Comparison of ENCODE assay signal across 18 cellular contexts in the genomic region with DNA sequence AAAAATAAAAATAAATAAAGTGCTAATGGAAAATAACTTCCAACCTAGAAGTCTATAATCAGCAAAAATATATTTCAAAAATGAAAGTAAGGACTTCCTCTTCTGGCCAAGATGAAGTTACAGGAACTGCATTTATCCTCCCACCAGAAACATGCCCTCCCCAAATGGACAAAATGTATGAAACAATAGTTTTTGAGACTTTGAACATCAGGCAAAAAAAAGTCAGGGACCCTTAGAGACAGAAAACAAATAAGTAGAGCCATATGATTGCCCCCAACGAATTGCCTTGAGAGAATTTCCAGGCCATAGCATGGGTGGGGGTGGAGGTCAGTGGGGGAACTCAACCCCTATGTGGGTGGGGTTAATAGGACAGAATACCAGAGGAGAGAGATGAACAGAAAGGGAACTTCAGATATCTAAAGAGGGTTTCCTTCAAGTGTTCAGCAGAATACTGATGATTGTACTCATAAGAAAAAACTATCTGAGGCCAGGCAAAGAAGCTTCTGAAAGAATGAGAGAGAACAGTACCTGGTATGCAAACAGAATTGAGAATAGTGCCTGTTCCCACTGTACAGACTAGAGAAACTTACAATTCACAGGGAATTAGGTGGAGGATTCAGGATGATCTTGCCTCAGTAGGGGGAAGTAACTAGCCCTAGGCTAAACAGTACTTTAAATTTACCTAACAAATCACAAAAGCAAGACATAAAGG. TPM values are rescaled to one million over a fixed set of nuclear protein-coding genes. Genes with fewer than 3 reads are reported as not detected.
A peak's percentile ranks its signal among the peaks of the same experiment; 100 is the strongest.
DNase-seq lines count a peak whose midpoint lies in the region; ATAC-seq and TF ChIP-seq lines count a peak whose summit lies in the region.
"Had no signal": no experiment of that assay in that cellular context is flagged by ENCODE, and none has a peak within 500 bp of the region (broad histone marks: within the 10 kb centered on the region; RNA-seq: fewer than 3 reads in every experiment).

No MANE protein-coding gene starts in this region.

- H4K20me1 ChIP-seq in Loucy (ENCODE audit: insufficient read depth, low read length, poor library complexity, severe bottlenecking), result no peaks in the 10 kb centered on the region
- no peaks in the 10 kb centered on the region for H4K20me1 ChIP-seq in mammary epithelial cell (ENCODE audit: insufficient read depth, low read length)

- H3K36me3 Mint-ChIP-seq in activated B cell treated with CpG ODN at 0.5 μM for 24 hours (ENCODE audit: low read depth), result peaks cover 24% of the 10 kb centered on the region

- dilution Hi-C loops in mammary epithelial cell (cut with HindIII; ENCODE audit: low sequenced_read_pairs), result loop anchor here (5.0 kb wide), 1 partner anchor 57 kb away; no protein-coding TSS in a partner anchor

- no TSS peak for BruUV-seq in mammary epithelial cell (replicated peaks; lab: Mats Ljungman, UMichigan)

- peak overlapping the region; percentile 0 for H3K4me3 Mint-ChIP-seq in activated B cell treated with CpG ODN at 0.5 μM for 24 hours
- H3K4me3 Mint-ChIP-seq: neural crest cell had no signal

- in situ Hi-C loops in mammary epithelial cell (cut with MboI; ENCODE audit: low sequenced_read_pairs in 2 of 2), result no loop called here

- no peaks in the 10 kb centered on the region for H3K27me3 Mint-ChIP-seq in activated B cell treated with CpG ODN at 0.5 μM for 24 hours

- TF ChIP-seq CTCF in Loucy (conservative IDR thresholded peaks at IDR 0.05; ENCODE audit: low read length) (no peak), activated B cell treated with CpG ODN at 0.5 μM for 24 hours (IDR thresholded peaks at IDR 0.05) (no peak), lower lobe of right lung (IDR thresholded peaks at IDR 0.05) (no peak), mammary epithelial cell (conservative IDR thresholded peaks at IDR 0.05 in 1 of 2, IDR thresholded peaks at IDR 0.05 in 1 of 2; ENCODE audit: extremely low read depth in 1 of 2, insufficient read depth in 1 of 2, low read depth in 1 of 2, low read length in 2 of 2) (no peak)

- H3K36me3 ChIP-seq in Loucy (ENCODE audit: insufficient read depth, low read length), result no peaks in the 10 kb centered on the region
- no peaks in the 10 kb centered on the region for H3K36me3 ChIP-seq in lower lobe of right lung
- H3K36me3 ChIP-seq in mammary epithelial cell (ENCODE audit: insufficient read depth, low read length), result no peaks in the 10 kb centered on the region
- H3K36me3 ChIP-seq: heart left ventricle, thyroid gland had no signal

- no peaks in the 10 kb centered on the region for H3K9me2 ChIP-seq in Loucy (replicated peaks; ENCODE audit: low read depth, low read length)

- H3K79me2 ChIP-seq in Loucy (ENCODE audit: insufficient read depth, low read length), result no peaks in the 10 kb centered on the region
- H3K79me2 ChIP-seq in mammary epithelial cell (ENCODE audit: insufficient read depth, low read length), result no peaks in the 10 kb centered on the region

- H3K4me3 ChIP-seq in Loucy (ENCODE audit: low read length, poor library complexity, severe bottlenecking), result peak overlapping the region; percentile 27
- no peak overlapping the region for H3K4me3 ChIP-seq in lower lobe of right lung
- no peak overlapping the region for H3K4me3 ChIP-seq in mammary epithelial cell (replicated peaks in 1 of 3; ENCODE audit: insufficient read depth in 1 of 3, low read depth in 2 of 3, low read length in 3 of 3)
- H3K4me3 ChIP-seq: heart left ventricle, skin epidermis, thyroid gland had no signal

- no peak overlapping the region for H3K9ac ChIP-seq in Loucy (ENCODE audit: low read depth, low read length, poor library complexity, severe bottlenecking)
- no peak overlapping the region for H3K9ac ChIP-seq in mammary epithelial cell (ENCODE audit: insufficient read depth, low read length)

- peak overlapping the region; percentile 64 for H3K27ac Mint-ChIP-seq in activated B cell treated with CpG ODN at 0.5 μM for 24 hours

- H3K4me2 ChIP-seq in Loucy (ENCODE audit: low read depth, low read length, poor library complexity, severe bottlenecking) (peak overlapping the region; percentile 39), mammary epithelial cell (ENCODE audit: insufficient read depth, low read depth, low read length) (no peak overlapping the region)

- peaks cover 3% of the 10 kb centered on the region; the same call in 1 of the 2 replicates for H3K9me3 ChIP-seq in Loucy (ENCODE audit: insufficient read depth, low read depth, low read length)
- H3K9me3 ChIP-seq in lower lobe of right lung, result no peaks in the 10 kb centered on the region
- no peaks in the 10 kb centered on the region for H3K9me3 ChIP-seq in mammary epithelial cell (replicated peaks; ENCODE audit: insufficient read depth, low read length)
- H3K9me3 ChIP-seq: thyroid gland had no signal

- intact Hi-C loops in activated B cell treated with CpG ODN at 0.5 μM for 24 hours (cut with micrococcal nuclease), result loop anchor here (1.0 to 2.0 kb wide), 2 partner anchors 8 to 13 kb away; no protein-coding TSS in a partner anchor
- intact Hi-C loops in lower lobe of right lung (cut with DNase I), result no loop called here
- intact Hi-C loops in mammary epithelial cell (cut with micrococcal nuclease), result no loop called here

- H2AFZ ChIP-seq in Loucy (ENCODE audit: low read length) (peak overlapping the region; percentile 85), mammary epithelial cell (ENCODE audit: low read depth, low read length) (no peak overlapping the region)

- H3K4me1 ChIP-seq in Loucy (ENCODE audit: insufficient read depth, low read length, poor library complexity, severe bottlenecking) (peaks cover 6% of the 10 kb centered on the region), lower lobe of right lung (no peaks in the 10 kb centered on the region), mammary epithelial cell (ENCODE audit: insufficient read depth, low read length) (no peaks in the 10 kb centered on the region)
- H3K4me1 ChIP-seq: thyroid gland had no signal

- WGBS in mammary epithelial cell (ENCODE audit: low coverage, missing lambda C conversion rate), result 57% methylated on average over 1 of the region's 1 CpG

- ATAC-seq in activated B cell treated with CpG ODN at 0.5 μM for 24 hours (ENCODE audit: low read depth) (peak; percentile 47), lower lobe of right lung (peak in 1 of 2 donors; percentile 44)

- H3K9me3 Mint-ChIP-seq in activated B cell treated with CpG ODN at 0.5 μM for 24 hours, result peaks cover 32% of the 10 kb centered on the region

- DNase-seq in SKM-1 treated with dmso at 0.1 percent for 144 hours (lab: John Stamatoyannopoulos, UW; ENCODE audit: unreplicated experiment) (peak; percentile 38), SKM-1 (lab: John Stamatoyannopoulos, UW; ENCODE audit: unreplicated experiment) (no peak), activated B cell treated with CpG ODN at 0.5 μM for 24 hours (no peak), lower lobe of right lung (no peak), mammary epithelial cell (no peak), NCI-H2171 (lab: John Stamatoyannopoulos, UW) (no peak), SK-N-DZ (ENCODE audit: low spot score) (no peak)
- DNase-seq: 8988T, activated gamma-delta T cell treated with Interleukin-2 at 50 U/mL for 16 hours, cerebellar nuclear complex, heart left ventricle, NCI-H1417 treated with DMSO at 0.1 percent for 48 hours, NCI-H526 treated with DMSO at 0.1 percent for 48 hours, SHP77 treated with DMSO at 0.1 percent for 48 hours, thyroid gland had no signal

- no peaks in the 10 kb centered on the region for H3F3A ChIP-seq in Loucy (ENCODE audit: low read depth)

- POLR2A ChIA-PET in activated B cell treated with CpG ODN at 0.5 μM for 24 hours (lab: Charles Lee), result interaction anchor here (0.7 to 1.2 kb wide), 4 partner anchors 20 to 28 kb away, joined by 3 to 5 read pairs (median 3); a partner anchor contains a TSS

- CTCF ChIA-PET in activated B cell treated with CpG ODN at 0.5 μM for 24 hours (lab: Charles Lee), result interaction anchor here (1.0 to 1.5 kb wide), 4 partner anchors 9 to 94 kb away, joined by 3 to 6 read pairs (median 4); no protein-coding TSS in a partner anchor
- CTCF ChIA-PET in mammary epithelial cell (lab: Charles Lee; ENCODE audit: low non-redundant PET), result no interaction called here

- H3K27me3 ChIP-seq in Loucy (ENCODE audit: insufficient read depth, low read length, poor library complexity, severe bottlenecking) (no peaks in the 10 kb centered on the region), lower lobe of right lung (ENCODE audit: low read depth) (no peaks in the 10 kb centered on the region), mammary epithelial cell (ENCODE audit: insufficient read depth, low read length) (no peaks in the 10 kb centered on the region)
- H3K27me3 ChIP-seq: heart left ventricle, thyroid gland had no signal

- peaks cover 23% of the 10 kb centered on the region for H3K4me1 Mint-ChIP-seq in activated B cell treated with CpG ODN at 0.5 μM for 24 hours

- H3K27ac ChIP-seq in lower lobe of right lung (peak overlapping the region; percentile 51), mammary epithelial cell (ENCODE audit: insufficient read depth, low read depth, low read length) (no peak overlapping the region)
- H3K27ac ChIP-seq: thyroid gland had no signal

RNA-seq across cellular contexts. Expression of a gene that starts 26.6 kb away (rescaled TPM):
- total RNA-seq in activated B cell treated with CpG ODN at 0.5 μM for 24 hours (303 and 350 TPM in 2 replicates), lower lobe of right lung (37.7 TPM), mammary epithelial cell (not detected)
- 0.19 TPM for polyA plus RNA-seq in mammary epithelial cell
- not detected for polyA minus RNA-seq in mammary epithelial cell
- not detected in 2 replicates for polyA plus RNA-seq in SK-N-DZ (2014; cell fraction: cytosol; rRNA removed)
- polyA plus RNA-seq in SK-N-DZ (2014; cell fraction: nucleus; rRNA removed), result not detected in 2 replicates

RNA-seq across cellular contexts. Expression of a gene that starts 30.4 kb away (rescaled TPM):
- total RNA-seq in activated B cell treated with CpG ODN at 0.5 μM for 24 hours (3.4 and 3.7 TPM in 2 replicates), lower lobe of right lung (7.0 TPM), mammary epithelial cell (under 1 TPM in 1 of 2 donors, not detected in 1; under 0.01 TPM)
- 0.12 TPM for polyA plus RNA-seq in mammary epithelial cell
- polyA minus RNA-seq in mammary epithelial cell, result not detected
- polyA plus RNA-seq in SK-N-DZ (2014; cell fraction: cytosol; rRNA removed), result not detected in 2 replicates
- not detected in 2 replicates for polyA plus RNA-seq in SK-N-DZ (2014; cell fraction: nucleus; rRNA removed)
- total RNA-seq: neural crest cell had no signal

Comparison
In these comparisons a context has a peak if more than half of its experiments do, and no peak if none do; other contexts are left out.
1. RNA of a gene that starts 26.6 kb away (total RNA-seq): 303 to 350 TPM in activated B cell treated with CpG ODN at 0.5 μM for 24 hours and 37.7 TPM in lower lobe of right lung (single experiment); not detected in mammary epithelial cell; every median in the first group is over 10 times any median in the second.